ENCODE assay signal across 8 cellular contexts in genomic region chr1:165854101-165854845, GRCh38. TPM values are rescaled to one million over a fixed set of nuclear protein-coding genes. Genes with fewer than 3 reads are reported as not detected.
DNase-seq lines count a peak whose midpoint lies in the region; ATAC-seq, FAIRE-seq and TF ChIP-seq lines count a peak whose summit lies in the region.

No MANE protein-coding gene starts in this region.

- H3K4me1 ChIP-seq in lung (ENCODE audit: control insufficient read depth in 2 of 2, insufficient read depth in 2 of 2, low read length in 2 of 2), result peaks cover 15 to 38% of the 10 kb centered on the region in 2 donors
- peaks cover 10 to 23% of the 10 kb centered on the region in 2 donors for H3K4me1 ChIP-seq in neuronal stem cell (ENCODE audit: control insufficient read depth in 2 of 2, insufficient read depth in 1 of 2, low read depth in 1 of 2, low read length in 2 of 2)

- no peak for TF ChIP-seq CTCF in CD14-positive monocyte (IDR thresholded peaks at IDR 0.05)
- TF ChIP-seq CTCF in lung (IDR thresholded peaks at IDR 0.05; ENCODE audit: control extremely low read depth, extremely low read depth), result no peak
- TF ChIP-seq CTCF in coronary artery (IDR thresholded peaks at IDR 0.05), result no peak

- H2BK120ac ChIP-seq in neuronal stem cell (ENCODE audit: low read depth, low read length), result no peak overlapping the region

- H2AK5ac ChIP-seq in neuronal stem cell (ENCODE audit: low read depth, low read length), result no peak overlapping the region

- H2BK15ac ChIP-seq in neuronal stem cell (ENCODE audit: low read length), result no peak overlapping the region

- H3K4me2 ChIP-seq in neuronal stem cell (ENCODE audit: insufficient read depth, low read length, poor library complexity, severe bottlenecking), result no peak overlapping the region

- H4K91ac ChIP-seq in neuronal stem cell (ENCODE audit: low read depth, low read length, poor library complexity), result no peak overlapping the region

- no peaks in the 10 kb centered on the region for H3K9me3 ChIP-seq in lung (ENCODE audit: control insufficient read depth in 2 of 2, insufficient read depth in 1 of 2, low read length in 1 of 2)
- H3K9me3 ChIP-seq in neuronal stem cell (replicated peaks in 1 of 2; ENCODE audit: control insufficient read depth in 2 of 2, insufficient read depth in 1 of 2, low read depth in 1 of 2, low read length in 2 of 2), result peaks cover 0 to 2% of the 10 kb centered on the region in 2 donors

- peak overlapping the region in 1 of 2 donors; percentile 48 for H3K27ac ChIP-seq in lung (ENCODE audit: low read depth in 1 of 2, low read length in 1 of 2)
- no peak overlapping the region for H3K27ac ChIP-seq in coronary artery
- H3K27ac ChIP-seq in neuronal stem cell (replicated peaks; ENCODE audit: low read length), result no peak overlapping the region

- no peak overlapping the region for H3K4ac ChIP-seq in neuronal stem cell (ENCODE audit: low read length)

- H3K79me1 ChIP-seq in neuronal stem cell (ENCODE audit: low read depth, low read length), result peaks cover 15% of the 10 kb centered on the region

- H3K27me3 ChIP-seq in lung (ENCODE audit: control insufficient read depth, insufficient read depth), result no peaks in the 10 kb centered on the region
- no peaks in the 10 kb centered on the region for H3K27me3 ChIP-seq in neuronal stem cell (ENCODE audit: control insufficient read depth in 3 of 3, insufficient read depth in 3 of 3, low read depth in 1 of 3, low read length in 3 of 3)

- no peak overlapping the region for H2BK5ac ChIP-seq in neuronal stem cell (ENCODE audit: low read length)

- peaks cover 0 to 4% (median 0%) of the 10 kb centered on the region in 3 donors for H3K27me3 Mint-ChIP-seq in CD14-positive monocyte (ENCODE audit: low read depth in 3 of 3)

- H3K36me3 ChIP-seq in lung (ENCODE audit: control insufficient read depth in 2 of 2, insufficient read depth in 2 of 2, low read length in 2 of 2), result peaks cover 0 to 3% of the 10 kb centered on the region in 2 donors
- H3K36me3 ChIP-seq in neuronal stem cell (replicated peaks in 1 of 2; ENCODE audit: control insufficient read depth in 2 of 2, insufficient read depth in 2 of 2, low read length in 2 of 2), result peaks cover 0 to 2% of the 10 kb centered on the region in 2 donors

- peaks cover 0 to 3% of the 10 kb centered on the region in 2 donors for H3K36me3 Mint-ChIP-seq in CD14-positive monocyte

- DNase-seq in CD14-positive monocyte (ENCODE audit: low spot score) (peak; percentile 80), HTR-8/SVneo (ENCODE audit: insufficient read length, low spot score) (peak; percentile 52), astrocyte of the hippocampus (ENCODE audit: low read depth, low spot score) (peak; percentile 82), lung (ENCODE audit: low spot score) (no peak), coronary artery (ENCODE audit: low spot score) (no peak), neuronal stem cell (ENCODE audit: low spot score) (no peak)
- DNase-seq in activated effector memory CD4-positive, alpha-beta T cell treated with anti-CD3 and anti-CD28 coated beads, Interleukin-2, amount 50 U/mL, for 16 hours, result no peak

- no peak overlapping the region for H3K9ac ChIP-seq in neuronal stem cell (ENCODE audit: low read depth, low read length, poor library complexity)

- H3K18ac ChIP-seq in neuronal stem cell (ENCODE audit: low read length), result no peak overlapping the region

- no peak overlapping the region for H4K8ac ChIP-seq in neuronal stem cell (ENCODE audit: low read depth, low read length)

- H3K27ac Mint-ChIP-seq in CD14-positive monocyte, result peak overlapping the region; percentile 94 to 97 (median 95)

- FAIRE-seq in HTR-8/SVneo (lab: Jason Lieb, UNC), result peak; percentile 4

- no peak overlapping the region for H3K23ac ChIP-seq in neuronal stem cell (ENCODE audit: low read depth, low read length, poor library complexity)

- ATAC-seq in lung (ENCODE audit: insufficient read depth, low FRiP score) (peak; percentile 14), GM19455 (IDR thresholded peaks at IDR 0.05; ENCODE audit: unreplicated experiment) (no peak)

- no peaks in the 10 kb centered on the region for H3K9me3 Mint-ChIP-seq in CD14-positive monocyte

- H3K4me3 ChIP-seq in lung (no peak overlapping the region), coronary artery (no peak overlapping the region), neuronal stem cell (ENCODE audit: low read length in 2 of 2) (no peak overlapping the region)

- H3K4me1 Mint-ChIP-seq in CD14-positive monocyte, result peaks cover 86% of the 10 kb centered on the region

- no peak overlapping the region for H3K14ac ChIP-seq in neuronal stem cell (ENCODE audit: low read length)

- H2BK12ac ChIP-seq in neuronal stem cell (ENCODE audit: low read length), result no peak overlapping the region

- WGBS in lung, 2 donors, result 45 to 56% methylated on average over 7 of the region's 7 CpGs
- no CpG with 5 or more reads among the region's 7 CpGs for WGBS in neuronal stem cell (ENCODE audit: extremely low coverage in 2 of 2, insufficient read length in 2 of 2, insufficient replicate concordance in 1 of 2), 2 donors

- H2AFZ ChIP-seq in neuronal stem cell (ENCODE audit: low read length), result no peak overlapping the region

- H3K4me3 Mint-ChIP-seq in CD14-positive monocyte, result peak overlapping the region in 1 of 2 donors; percentile 69

- intact Hi-C loops in CD14-positive monocyte (cut with micrococcal nuclease), result no loop called here

RNA-seq across cellular contexts. Expression of gene UCK2, which starts 26.9 kb away (rescaled TPM):
- 10 to 100 TPM; 12.8 to 15.4 TPM for polyA plus RNA-seq in CD14-positive monocyte
- total RNA-seq in lung, result 10 to 100 TPM; 12.8 to 15.3 TPM
- polyA plus RNA-seq in lung, result 10 to 100 TPM in 1 of 2 donors, 1 to 10 TPM in 1; 9.6 to 22.0 TPM
- 51.1 TPM for polyA plus RNA-seq in neuronal stem cell (2013, experiment 1 of 2)
- polyA plus RNA-seq in neuronal stem cell (2013, experiment 2 of 2), result 49.3 TPM

Comparison
In these comparisons a context has a peak if more than half of its experiments do, and no peak if none do; other contexts are left out.
1. DNase-seq: peak in CD14-positive monocyte (single experiment), HTR-8/SVneo (single experiment) and astrocyte of the hippocampus (single experiment); none in lung (single experiment), coronary artery (single experiment), activated effector memory CD4-positive, alpha-beta T cell treated with anti-CD3 and anti-CD28 coated beads, Interleukin-2, amount 50 U/mL, for 16 hours (single experiment) and neuronal stem cell (single experiment).